Comparison of ENCODE assay signal across 1 cellular context in genomic region chr2:127414855-127415592, GRCh38.
TF ChIP-seq lines count a peak whose summit lies in the region.

No MANE protein-coding gene starts in this region.

TF ChIP-seq in GM23338, 12 proteins besides CTCF, POLR2A, EP300 and RAD21 (continued from another document):
- no peak for TF ChIP-seq REST (IDR thresholded peaks at IDR 0.05; ENCODE audit: unreplicated experiment)
- no peak for TF ChIP-seq ZNF462 (CRISPR knock-in tag; IDR thresholded peaks at IDR 0.05)
- TF ChIP-seq CREB1 (CRISPR knock-in tag; IDR thresholded peaks at IDR 0.05; ENCODE audit: low read depth): no peak
- no peak for TF ChIP-seq EZH2phosphoT487 (IDR thresholded peaks at IDR 0.05; ENCODE audit: unreplicated experiment)
- TF ChIP-seq EZH2 (IDR thresholded peaks at IDR 0.05; ENCODE audit: low read depth, unreplicated experiment): no peak
- TF ChIP-seq STAT1 (IDR thresholded peaks at IDR 0.05; ENCODE audit: unreplicated experiment): no peak
- no peak for TF ChIP-seq ZNF114 (CRISPR knock-in tag; IDR thresholded peaks at IDR 0.05)
